Comparison of ENCODE assay signal across 9 cellular contexts in genomic region chr6:41559655-41560439, GRCh38. TPM values are rescaled to one million over a fixed set of nuclear protein-coding genes. Genes with fewer than 3 reads are reported as not detected.
DNase-seq lines count a peak whose midpoint lies in the region; ATAC-seq, FAIRE-seq and TF ChIP-seq lines count a peak whose summit lies in the region.
"Had no signal": no experiment of that assay in that cellular context is flagged by ENCODE, and none has a peak within 500 bp of the region (broad histone marks: within the 10 kb centered on the region; RNA-seq: fewer than 3 reads in every experiment).

No MANE protein-coding gene starts in this region.

- H3K9me1 ChIP-seq in keratinocyte (ENCODE audit: control insufficient read depth, extremely low read depth, insufficient read depth, low read length): peaks cover 3% of the 10 kb centered on the region

- H3K36me3 ChIP-seq in keratinocyte (ENCODE audit: control insufficient read depth in 2 of 2, extremely low read depth in 1 of 2, insufficient read depth in 2 of 2, low read length in 2 of 2): no peaks in the 10 kb centered on the region
- peaks cover 0 to 7% (median 2%) of the 10 kb centered on the region in 4 donors for H3K36me3 ChIP-seq in stomach
- H3K36me3 ChIP-seq in MG63: no peaks in the 10 kb centered on the region

- no peaks in the 10 kb centered on the region for H3K27me3 Mint-ChIP-seq in activated T-cell treated with anti-CD3 and anti-CD28 coated beads, Interleukin-2, amount 50 U/mL, for 4 hours (ENCODE audit: low read depth)
- peaks cover 40% of the 10 kb centered on the region for H3K27me3 Mint-ChIP-seq in activated T-helper 1 cell treated with anti-CD3 and anti-CD28 coated beads, Interleukin-12 subunit alpha, Interleukin-12 subunit beta, Interleukin-2, Interleukin-4 antibody, amounts not matched to agents 30 ng/mL and 10 ng/mL and 1 ng/mL, durations not matched to agents 14 hours and 24 hours and 36 hours (ENCODE audit: insufficient read depth)

- H2AFZ ChIP-seq in keratinocyte (ENCODE audit: control insufficient read depth, low read length): no peak overlapping the region

- peak overlapping the region; percentile 57 for H3K9ac ChIP-seq in keratinocyte (ENCODE audit: control insufficient read depth, extremely low read depth, insufficient read depth, low read length)

- no peak for TF ChIP-seq CTCF in keratinocyte (optimal IDR thresholded peaks at IDR 0.05 in 1 of 3, IDR thresholded peaks at IDR 0.05 in 1 of 3, conservative IDR thresholded peaks at IDR 0.05 in 1 of 3; ENCODE audit: extremely low read depth in 1 of 3, insufficient read depth in 2 of 3, low read length in 3 of 3)
- no peak for TF ChIP-seq CTCF in stomach (IDR thresholded peaks at IDR 0.05)

- H3K27me3 ChIP-seq in keratinocyte (ENCODE audit: control insufficient read depth, extremely low read depth, insufficient read depth, low read length) (no peaks in the 10 kb centered on the region), stomach (no peaks in the 10 kb centered on the region), MG63 (no peaks in the 10 kb centered on the region)

- no peak for DNase-seq in activated T-cell treated with anti-CD3 and anti-CD28 coated beads, Interleukin-2, amount 50 U/mL, for 4 hours
- no peak for DNase-seq in activated T-cell treated with anti-CD3 and anti-CD28 coated beads for 4 hours
- DNase-seq in activated T-helper 1 cell treated with anti-CD3 and anti-CD28 coated beads, Interleukin-12 subunit alpha, Interleukin-12 subunit beta, Interleukin-2, Interleukin-4 antibody, amounts not matched to agents 30 ng/mL and 10 ng/mL and 1 ng/mL, durations not matched to agents 14 hours and 24 hours and 36 hours (ENCODE audit: low spot score): no peak
- no peak for DNase-seq in keratinocyte (ENCODE audit: low read depth, low spot score)
- DNase-seq in stomach: no peak
- no peak for DNase-seq in activated gamma-delta T cell treated with Interleukin-2 at 50 U/mL for 16 hours
- DNase-seq in MG63: no peak
- DNase-seq: WERI-Rb-1 had no signal

- 49 to 66% (median 56%) methylated on average over 7 of the region's 7 CpGs for WGBS in stomach, 5 donors

- ATAC-seq in activated T-cell treated with anti-CD3 and anti-CD28 coated beads, Interleukin-2, amount 50 U/mL, for 4 hours: no peak
- ATAC-seq in GM21390 (IDR thresholded peaks at IDR 0.05; ENCODE audit: unreplicated experiment): no peak

- H3K79me2 ChIP-seq in keratinocyte (ENCODE audit: control insufficient read depth, insufficient read depth, low read length): peaks cover 4% of the 10 kb centered on the region

- H3K27ac ChIP-seq in keratinocyte (ENCODE audit: control insufficient read depth, insufficient read depth, low read length) (no peak overlapping the region), stomach (peak overlapping the region in 4 of 5 donors; percentile 46 to 62 (median 58))

- H3K9me3 ChIP-seq in keratinocyte (ENCODE audit: control insufficient read depth, low read depth, low read length): no peaks in the 10 kb centered on the region
- H3K9me3 ChIP-seq in stomach: no peaks in the 10 kb centered on the region
- no peaks in the 10 kb centered on the region for H3K9me3 ChIP-seq in MG63

- intact Hi-C loops in activated T-helper 1 cell treated with anti-CD3 and anti-CD28 coated beads, Interleukin-12 subunit alpha, Interleukin-12 subunit beta, Interleukin-2, Interleukin-4 antibody, amounts not matched to agents 30 ng/mL and 10 ng/mL and 1 ng/mL, durations not matched to agents 14 hours and 24 hours and 36 hours (cut with micrococcal nuclease): no loop called here
- intact Hi-C loops in stomach (cut with DNase I; ENCODE audit: low total_unique reads): no loop called here

- peak overlapping the region; percentile 82 for H3K27ac Mint-ChIP-seq in activated T-helper 1 cell treated with anti-CD3 and anti-CD28 coated beads, Interleukin-12 subunit alpha, Interleukin-12 subunit beta, Interleukin-2, Interleukin-4 antibody, amounts not matched to agents 30 ng/mL and 10 ng/mL and 1 ng/mL, durations not matched to agents 14 hours and 24 hours and 36 hours

- peaks cover 19% of the 10 kb centered on the region for H3K4me1 Mint-ChIP-seq in activated T-cell treated with anti-CD3 and anti-CD28 coated beads, Interleukin-2, amount 50 U/mL, for 4 hours (ENCODE audit: low read depth)
- H3K4me1 Mint-ChIP-seq in activated T-helper 1 cell treated with anti-CD3 and anti-CD28 coated beads, Interleukin-12 subunit alpha, Interleukin-12 subunit beta, Interleukin-2, Interleukin-4 antibody, amounts not matched to agents 30 ng/mL and 10 ng/mL and 1 ng/mL, durations not matched to agents 14 hours and 24 hours and 36 hours (ENCODE audit: low read depth): peaks cover 24% of the 10 kb centered on the region

- dilution Hi-C loops in keratinocyte (cut with MboI; ENCODE audit: extremely low pct_ligation_motif_present, low sequenced_read_pairs): no loop called here

- H3K4me2 ChIP-seq in keratinocyte (ENCODE audit: control insufficient read depth, extremely low read depth, insufficient read depth, low read depth, low read length): peak overlapping the region; percentile 65

- H3K4me3 ChIP-seq in keratinocyte (ENCODE audit: control insufficient read depth in 2 of 3, extremely low read depth in 1 of 3, insufficient read depth in 2 of 3, low read depth in 1 of 3, low read length in 3 of 3): peak overlapping the region; percentile 44 to 71 (median 71)
- H3K4me3 ChIP-seq in stomach: peak overlapping the region; percentile 34 to 51 (median 40)
- no peak overlapping the region for H3K4me3 ChIP-seq in MG63

- H3K4me1 ChIP-seq in keratinocyte (ENCODE audit: control insufficient read depth, extremely low read depth, insufficient read depth, low read length) (peaks cover 6% of the 10 kb centered on the region), stomach (peaks cover 33 to 84% (median 64%) of the 10 kb centered on the region in 4 donors)

- TF ChIP-seq POLR2A in stomach (IDR thresholded peaks at IDR 0.05): no peak

- peak overlapping the region; percentile 84 for H3K4me3 Mint-ChIP-seq in activated T-cell treated with anti-CD3 and anti-CD28 coated beads, Interleukin-2, amount 50 U/mL, for 4 hours
- H3K4me3 Mint-ChIP-seq in activated T-helper 1 cell treated with anti-CD3 and anti-CD28 coated beads, Interleukin-12 subunit alpha, Interleukin-12 subunit beta, Interleukin-2, Interleukin-4 antibody, amounts not matched to agents 30 ng/mL and 10 ng/mL and 1 ng/mL, durations not matched to agents 14 hours and 24 hours and 36 hours: peak overlapping the region; percentile 87

- H4K20me1 ChIP-seq in keratinocyte (ENCODE audit: control insufficient read depth, extremely low read depth, insufficient read depth, low read length): peaks cover 3% of the 10 kb centered on the region

- TF ChIP-seq EP300 in stomach (IDR thresholded peaks at IDR 0.05): no peak

- no peak for FAIRE-seq in keratinocyte (lab: Jason Lieb, UNC)

- peaks cover 2% of the 10 kb centered on the region for H3K36me3 Mint-ChIP-seq in activated T-cell treated with anti-CD3 and anti-CD28 coated beads, Interleukin-2, amount 50 U/mL, for 4 hours (ENCODE audit: insufficient read depth)
- H3K36me3 Mint-ChIP-seq in activated T-helper 1 cell treated with anti-CD3 and anti-CD28 coated beads, Interleukin-12 subunit alpha, Interleukin-12 subunit beta, Interleukin-2, Interleukin-4 antibody, amounts not matched to agents 30 ng/mL and 10 ng/mL and 1 ng/mL, durations not matched to agents 14 hours and 24 hours and 36 hours (ENCODE audit: low read depth): peaks cover 5% of the 10 kb centered on the region

- no peaks in the 10 kb centered on the region for H3K9me3 Mint-ChIP-seq in activated T-cell treated with anti-CD3 and anti-CD28 coated beads, Interleukin-2, amount 50 U/mL, for 4 hours
- H3K9me3 Mint-ChIP-seq in activated T-helper 1 cell treated with anti-CD3 and anti-CD28 coated beads, Interleukin-12 subunit alpha, Interleukin-12 subunit beta, Interleukin-2, Interleukin-4 antibody, amounts not matched to agents 30 ng/mL and 10 ng/mL and 1 ng/mL, durations not matched to agents 14 hours and 24 hours and 36 hours: no peaks in the 10 kb centered on the region

RNA-seq across cellular contexts. Expression of gene FOXP4, which starts 13.7 kb away (rescaled TPM):
- 10 to 100 TPM; 23.0 to 38.6 (median 28.2) TPM for total RNA-seq in activated T-cell treated with anti-CD3 and anti-CD28 coated beads, Interleukin-2, amount 50 U/mL, for 4 hours
- 21.6 and 24.0 TPM in 2 replicates for total RNA-seq in activated T-helper 1 cell treated with anti-CD3 and anti-CD28 coated beads, Interleukin-12 subunit alpha, Interleukin-12 subunit beta, Interleukin-2, Interleukin-4 antibody, amounts not matched to agents 30 ng/mL and 10 ng/mL and 1 ng/mL, durations not matched to agents 14 hours and 24 hours and 36 hours
- 0.93 to 4.3 TPM (median 1.1 TPM) in 3 replicates for polyA plus RNA-seq in keratinocyte
- 1.7 TPM for polyA plus RNA-seq in keratinocyte (2011; ENCODE audit: low read depth)
- polyA plus RNA-seq in keratinocyte (2011; cell fraction: cytosol; rRNA removed): 2.0 and 5.2 TPM in 2 replicates
- 5.1 and 7.1 TPM in 2 replicates for polyA plus RNA-seq in keratinocyte (2011; cell fraction: nucleus; rRNA removed)
- 6.1 and 13.3 TPM in 2 replicates for polyA plus RNA-seq in keratinocyte (2012; ENCODE audit: low replicate concordance)
- polyA minus RNA-seq in keratinocyte: 1.9 to 12.7 TPM (median 2.2 TPM) in 3 replicates
- polyA minus RNA-seq in keratinocyte (2011; cell fraction: cytosol; rRNA and poly(A)+ RNA removed): 13.4 TPM
- 4.2 and 4.9 TPM in 2 replicates for polyA minus RNA-seq in keratinocyte (2011; cell fraction: nucleus; rRNA and poly(A)+ RNA removed)
- 10 to 100 TPM in 4 of 5 donors, 1 to 10 TPM in 1; 7.9 to 70.4 (median 40.3) TPM for total RNA-seq in stomach
- 10 to 100 TPM; 14.3 to 33.7 (median 27.6) TPM for polyA plus RNA-seq in stomach
- 0.53 TPM in 1 of 2 replicates, not detected in the other for total RNA-seq in MG63 (2014; rRNA removed; shearing (Covaris generic); ENCODE audit: low replicate concordance)
